8 cellular contexts compared by ENCODE assay signal in the genomic region with DNA sequence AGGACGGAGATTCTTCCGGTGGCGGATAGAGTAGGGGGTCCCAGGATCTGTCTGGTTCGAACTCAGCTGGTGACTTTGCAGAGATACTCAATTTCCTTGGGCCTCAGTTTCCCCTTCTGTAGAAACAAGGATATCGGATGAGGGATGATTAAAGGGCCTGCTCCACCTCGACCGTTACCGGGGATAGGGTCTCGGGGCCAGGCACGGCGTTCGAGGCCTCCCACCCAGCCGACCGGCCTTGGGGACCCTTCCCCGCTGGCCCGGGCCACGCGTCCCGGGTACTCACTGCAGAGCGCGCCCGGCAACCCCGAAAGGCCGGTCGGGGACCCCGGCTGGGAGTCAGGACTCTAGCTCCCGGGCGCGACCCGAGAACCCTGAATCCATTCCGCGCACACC. TPM values are rescaled to one million over a fixed set of nuclear protein-coding genes. Genes with fewer than 3 reads are reported as not detected.
DNase-seq lines count a peak whose midpoint lies in the region; FAIRE-seq and TF ChIP-seq lines count a peak whose summit lies in the region.

No MANE protein-coding gene starts in this region.

- peak overlapping the region; percentile 81 for H4K91ac ChIP-seq in H1 (replicated peaks; ENCODE audit: insufficient read length, low read length)

- H3K27me3 ChIP-seq in GM06990 (replicated peaks; ENCODE audit: control insufficient read depth, insufficient read depth, low read length), result no peaks in the 10 kb centered on the region
- H3K27me3 ChIP-seq in H1 (replicated peaks in 1 of 4; ENCODE audit: control insufficient read depth in 3 of 4, extremely low read depth in 1 of 4, insufficient read depth in 3 of 4, low read length in 3 of 4), result no peaks in the 10 kb centered on the region
- H3K27me3 ChIP-seq in ovary, result no peaks in the 10 kb centered on the region

- in situ Hi-C loops in GM13976 (cut with MboI; ENCODE audit: low sequenced_read_pairs, unreplicated experiment), result no loop called here

- H2BK20ac ChIP-seq in H1 (ENCODE audit: low read length), result no peak overlapping the region

- 1% methylated on average over 27 of the region's 32 CpGs; no CpG with 5 or more reads in 1 of the 2 experiments for WGBS in H1 (ENCODE audit: extremely low coverage in 1 of 2, insufficient coverage in 1 of 2, insufficient read length in 1 of 2, insufficient replicate concordance in 2 of 2, low coverage in 1 of 2, low lambda C conversion rate in 2 of 2, missing lambda C conversion rate in 1 of 2), 2 experiments
- 0 to 1% (median 0%) methylated on average over 28 to 32 of the region's 32 CpGs for WGBS in ovary, 3 donors

- H4K8ac ChIP-seq in H1 (ENCODE audit: extremely low read depth, insufficient read depth, low read length), result peak overlapping the region; percentile 100

- no peak overlapping the region for H2AK5ac ChIP-seq in H1 (ENCODE audit: low read depth, low read length)

- peak overlapping the region; percentile 100 for H2BK5ac ChIP-seq in H1 (ENCODE audit: low read depth, low read length)

- CTCF ChIA-PET in H1 (lab: Charles Lee; ENCODE audit: partially characterized antibody), result interaction anchor here (1.1 to 4.4 kb wide), 2 partner anchors 22 to 155 kb away, joined by 3 to 17 read pairs; no protein-coding TSS in a partner anchor

- no peak overlapping the region for H2BK120ac ChIP-seq in H1 (replicated peaks; ENCODE audit: low read depth, low read length)

- no peak for FAIRE-seq in H1 (lab: Jason Lieb, UNC)

- H3K9me3 ChIP-seq in H1 (ENCODE audit: insufficient read depth in 2 of 2, low read depth in 1 of 2, low read length in 1 of 2), result no peaks in the 10 kb centered on the region
- no peaks in the 10 kb centered on the region for H3K9me3 ChIP-seq in ovary

- H3K79me2 ChIP-seq in H1 (ENCODE audit: control insufficient read depth in 1 of 2, insufficient read depth in 2 of 2, low read length in 2 of 2), result peaks cover 38 to 61% of the 10 kb centered on the region in 2 experiments

- peak overlapping the region; percentile 77 for H4K5ac ChIP-seq in H1 (ENCODE audit: insufficient read length, low read depth, low read length)

- peaks cover 6 to 19% (median 11%) of the 10 kb centered on the region in 4 experiments; a peak in 6 of 7 replicates for H3K4me1 ChIP-seq in H1 (replicated peaks in 1 of 4; ENCODE audit: control insufficient read depth in 3 of 4, insufficient read depth in 4 of 4, low read length in 3 of 4)
- H3K4me1 ChIP-seq in ovary (ENCODE audit: insufficient read depth), result peaks cover 11% of the 10 kb centered on the region

- H2AFZ ChIP-seq in H1 (ENCODE audit: low read length), result no peak overlapping the region

- H3K36me3 ChIP-seq in GM06990 (ENCODE audit: control insufficient read depth, insufficient read depth, low read length) (peaks cover 11% of the 10 kb centered on the region), H1 (ENCODE audit: control insufficient read depth in 2 of 4, insufficient read depth in 4 of 4, low read length in 3 of 4) (peaks cover 12 to 59% (median 21%) of the 10 kb centered on the region in 4 experiments), ovary (no peaks in the 10 kb centered on the region)

- H3K18ac ChIP-seq in H1 (ENCODE audit: extremely low read depth, low read length), result peak overlapping the region; percentile 89

- no peak overlapping the region for H3K14ac ChIP-seq in H1 (ENCODE audit: insufficient read length)

- peak overlapping the region; percentile 100 for H3K27ac ChIP-seq in H1 (ENCODE audit: low read depth, low read length)
- H3K27ac ChIP-seq in ovary, result peak overlapping the region; percentile 84 to 99

- TF ChIP-seq EP300 in H1 (IDR thresholded peaks at IDR 0.05; ENCODE audit: borderline replicate concordance in 1 of 2, low read depth in 2 of 2, low read length in 2 of 2), result no peak
- TF ChIP-seq EP300 in ovary (IDR thresholded peaks at IDR 0.05), result no peak

- H3K4me2 ChIP-seq in H1 (ENCODE audit: insufficient read depth in 1 of 2, low read depth in 2 of 2, low read length in 2 of 2), result peak overlapping the region; percentile 73 to 80

- H3K9ac ChIP-seq in H1 (replicated peaks in 1 of 4; ENCODE audit: extremely low read depth in 1 of 4, low read depth in 3 of 4, low read length in 3 of 4), result peak overlapping the region; percentile 94 to 100 (median 100)

- peak overlapping the region; percentile 60 for H2BK12ac ChIP-seq in H1 (ENCODE audit: low read depth, low read length)

- peaks cover 18% of the 10 kb centered on the region for H3K23me2 ChIP-seq in H1 (ENCODE audit: low read depth, low read length)

- POLR2A ChIA-PET in H1 (lab: Charles Lee; ENCODE audit: partially characterized antibody), result interaction anchor here (0.6 to 21.4 kb wide), 16 partner anchors 8 to 499 kb away, joined by 3 to 436 read pairs (median 6); a partner anchor contains a TSS

- no peak overlapping the region for H3K23ac ChIP-seq in H1 (ENCODE audit: insufficient read length)

- TF ChIP-seq POLR2A in H1 (IDR thresholded peaks at IDR 0.05; ENCODE audit: control extremely low read depth in 1 of 2, low read depth in 2 of 2, low read length in 2 of 2) (no peak), ovary (IDR thresholded peaks at IDR 0.05) (no peak)

- peak overlapping the region; percentile 99 for H3K56ac ChIP-seq in H1 (replicated peaks; ENCODE audit: insufficient read length, low read depth, low read length)

- no peak for TF ChIP-seq RAD21 in H1 (IDR thresholded peaks at IDR 0.05 in 1 of 2, conservative IDR thresholded peaks at IDR 0.05 in 1 of 2; ENCODE audit: low read depth in 2 of 2, low read length in 2 of 2)

- H4K20me1 ChIP-seq in H1 (replicated peaks in 1 of 2; ENCODE audit: control insufficient read depth in 1 of 2, insufficient read depth in 2 of 2, low read length in 2 of 2), result peaks cover 27 to 28% of the 10 kb centered on the region in 2 experiments

- DNase-seq in GM06990 (ENCODE audit: extremely low read depth, insufficient read length) (no peak), LNCaP clone FGC (ENCODE audit: low read depth) (no peak), H1 (ENCODE audit: low read depth in 1 of 2, low spot score in 2 of 2) (no peak), ovary (no peak), GM13976 (ENCODE audit: low spot score) (no peak), NCI-H2107 treated with DMSO at 0.1 percent for 48 hours (lab: John Stamatoyannopoulos, UW; ENCODE audit: unreplicated experiment) (no peak), D341Med (ENCODE audit: low spot score) (no peak), NCI-H1436 (lab: John Stamatoyannopoulos, UW) (no peak)

- peak overlapping the region; percentile 98 for H3K4me3 ChIP-seq in GM06990 (replicated peaks; ENCODE audit: low read depth, low read length)
- peak overlapping the region; percentile 68 for H3K4me3 ChIP-seq in LNCaP clone FGC (ENCODE audit: low read depth, low read length)
- peak overlapping the region; percentile 80 to 96 (median 95) for H3K4me3 ChIP-seq in H1 (ENCODE audit: extremely low read depth in 1 of 4, insufficient read depth in 2 of 4, low read depth in 3 of 4, low read length in 4 of 4)
- H3K4me3 ChIP-seq in ovary, result peak overlapping the region; percentile 98

- H2BK15ac ChIP-seq in H1 (ENCODE audit: low read length), result peak overlapping the region; percentile 95; the same call in 1 of the 2 replicates

- intact Hi-C loops in ovary (cut with DNase I), result no loop called here

- H3K79me1 ChIP-seq in H1 (ENCODE audit: low read depth, low read length), result peaks cover 8% of the 10 kb centered on the region

- TF ChIP-seq CTCF in GM06990 (IDR thresholded peaks at IDR 0.05; ENCODE audit: insufficient read depth, low read length, poor library complexity, severe bottlenecking) (no peak), LNCaP clone FGC (IDR thresholded peaks at IDR 0.05; ENCODE audit: control insufficient read depth, extremely low read depth, insufficient read depth) (no peak), H1 (IDR thresholded peaks at IDR 0.05; ENCODE audit: control extremely low read depth in 1 of 3, insufficient read depth in 1 of 3, low read depth in 1 of 3, low read length in 3 of 3) (no peak), ovary (IDR thresholded peaks at IDR 0.05) (no peak), GM13976 (IDR thresholded peaks at IDR 0.05; ENCODE audit: borderline replicate concordance, control extremely low read depth, extremely low read depth, insufficient read depth, missing control alignments) (no peak)

- H3K4ac ChIP-seq in H1 (replicated peaks; ENCODE audit: insufficient read length, low read depth, low read length), result peak overlapping the region; percentile 11

RNA-seq across cellular contexts. Expression of a gene that starts 0.3 kb away (rescaled TPM):
- total RNA-seq in H1 (2021; fragmentation: NEBNext Ultra II Directional; extraction: Animal tissue kit (Norgen Biotek cat#: 25700)), result 72.1 and 75.7 TPM in 2 replicates
- polyA plus RNA-seq in H1 (2011; rRNA removed), result 117 and 171 TPM in 2 replicates
- polyA plus RNA-seq in H1 (2011; cell fraction: cytosol; rRNA removed), result 128 TPM
- polyA plus RNA-seq in H1 (2011; cell fraction: nucleus; rRNA removed), result 161 TPM
- 64.0 to 89.1 TPM (median 81.6 TPM) in 4 replicates for polyA plus RNA-seq in H1 (2012, experiment 1 of 2)
- 70.6 TPM for polyA plus RNA-seq in H1 (2012, experiment 2 of 2)
- 69.3 TPM for polyA plus RNA-seq in H1 (2013, experiment 1 of 2)
- polyA plus RNA-seq in H1 (2013, experiment 2 of 2), result 69.0 TPM
- 20.8 and 28.6 TPM in 2 replicates for polyA minus RNA-seq in H1 (2011; rRNA and poly(A)+ RNA removed)
- polyA minus RNA-seq in H1 (2011; cell fraction: cytosol; rRNA and poly(A)+ RNA removed), result 29.9 TPM
- 42.7 TPM for polyA minus RNA-seq in H1 (2011; cell fraction: nucleus; rRNA and poly(A)+ RNA removed)
- 10 to 100 TPM; 16.9 to 26.8 (median 19.4) TPM for total RNA-seq in ovary
- polyA plus RNA-seq in ovary, result 10 to 100 TPM in 1 of 2 donors, 1 to 10 TPM in 1; 4.2 to 22.5 TPM

RNA-seq across cellular contexts. Expression of a gene that starts 0.6 kb away (rescaled TPM):
- total RNA-seq in H1 (2021; fragmentation: NEBNext Ultra II Directional; extraction: Animal tissue kit (Norgen Biotek cat#: 25700)), result 385 and 387 TPM in 2 replicates
- 646 and 930 TPM in 2 replicates for polyA plus RNA-seq in H1 (2011; rRNA removed)
- 525 TPM for polyA plus RNA-seq in H1 (2011; cell fraction: cytosol; rRNA removed)
- 1,044 TPM for polyA plus RNA-seq in H1 (2011; cell fraction: nucleus; rRNA removed)
- 380 to 507 TPM (median 400 TPM) in 4 replicates for polyA plus RNA-seq in H1 (2012, experiment 1 of 2)
- 92.9 TPM for polyA plus RNA-seq in H1 (2012, experiment 2 of 2)
- polyA plus RNA-seq in H1 (2013, experiment 1 of 2), result 297 TPM
- 268 TPM for polyA plus RNA-seq in H1 (2013, experiment 2 of 2)
- 575 and 704 TPM in 2 replicates for polyA minus RNA-seq in H1 (2011; rRNA and poly(A)+ RNA removed)
- polyA minus RNA-seq in H1 (2011; cell fraction: cytosol; rRNA and poly(A)+ RNA removed), result 228 TPM
- 291 TPM for polyA minus RNA-seq in H1 (2011; cell fraction: nucleus; rRNA and poly(A)+ RNA removed)
- total RNA-seq in ovary, result 100 to 1,000 TPM; 127 to 191 (median 170) TPM
- polyA plus RNA-seq in ovary, result 100 to 1,000 TPM; 136 to 175 TPM

RNA-seq across cellular contexts. Expression of a gene that starts 39.0 kb away (rescaled TPM):
- total RNA-seq in H1 (2021; fragmentation: NEBNext Ultra II Directional; extraction: Animal tissue kit (Norgen Biotek cat#: 25700)), result 9.7 and 10.1 TPM in 2 replicates
- 3.6 and 6.8 TPM in 2 replicates for polyA plus RNA-seq in H1 (2011; rRNA removed)
- 3.9 TPM for polyA plus RNA-seq in H1 (2011; cell fraction: cytosol; rRNA removed)
- 16.7 TPM for polyA plus RNA-seq in H1 (2011; cell fraction: nucleus; rRNA removed)
- 4.0 to 5.7 TPM (median 5.3 TPM) in 4 replicates for polyA plus RNA-seq in H1 (2012, experiment 1 of 2)
- 4.1 TPM for polyA plus RNA-seq in H1 (2012, experiment 2 of 2)
- 8.9 TPM for polyA plus RNA-seq in H1 (2013, experiment 1 of 2)
- polyA plus RNA-seq in H1 (2013, experiment 2 of 2), result 8.0 TPM
- 1.3 and 2.9 TPM in 2 replicates for polyA minus RNA-seq in H1 (2011; rRNA and poly(A)+ RNA removed)
- 2.5 TPM for polyA minus RNA-seq in H1 (2011; cell fraction: cytosol; rRNA and poly(A)+ RNA removed)
- 3.7 TPM for polyA minus RNA-seq in H1 (2011; cell fraction: nucleus; rRNA and poly(A)+ RNA removed)
- total RNA-seq in ovary, result 10 to 100 TPM in 4 of 7 donors, 1 to 10 TPM in 3; 6.2 to 21.0 (median 12.5) TPM
- polyA plus RNA-seq in ovary, result 1 to 10 TPM; 2.1 to 9.8 TPM

RNA-seq across cellular contexts. Expression of a gene that starts 48.0 kb away (rescaled TPM):
- total RNA-seq in H1 (2021; fragmentation: NEBNext Ultra II Directional; extraction: Animal tissue kit (Norgen Biotek cat#: 25700)), result 1.4 and 1.5 TPM in 2 replicates
- polyA plus RNA-seq in H1 (2011; rRNA removed), result 1.1 and 1.6 TPM in 2 replicates
- polyA plus RNA-seq in H1 (2011; cell fraction: cytosol; rRNA removed), result 1.0 TPM
- polyA plus RNA-seq in H1 (2011; cell fraction: nucleus; rRNA removed), result 2.4 TPM
- 0.26 to 0.58 TPM (median 0.39 TPM) in 4 replicates for polyA plus RNA-seq in H1 (2012, experiment 1 of 2)
- polyA plus RNA-seq in H1 (2012, experiment 2 of 2), result 0.21 TPM
- polyA plus RNA-seq in H1 (2013, experiment 1 of 2), result 1.1 TPM
- 1.0 TPM for polyA plus RNA-seq in H1 (2013, experiment 2 of 2)
- polyA minus RNA-seq in H1 (2011; rRNA and poly(A)+ RNA removed), result not detected in 2 replicates
- polyA minus RNA-seq in H1 (2011; cell fraction: cytosol; rRNA and poly(A)+ RNA removed), result not detected
- polyA minus RNA-seq in H1 (2011; cell fraction: nucleus; rRNA and poly(A)+ RNA removed), result 0.80 TPM
- total RNA-seq in ovary, result under 1 TPM in 4 of 7 donors, not detected in 3; 0.22 to 0.53 (median 0.41) TPM
- under 1 TPM; 0.30 to 0.45 TPM for polyA plus RNA-seq in ovary
